ENCODE assay signal across 18 cellular contexts in genomic region chr3:48514431-48515227, GRCh38. TPM values are rescaled to one million over a fixed set of nuclear protein-coding genes. Genes with fewer than 3 reads are reported as not detected.
A peak's percentile ranks its signal among the peaks of the same experiment; 100 is the strongest.
DNase-seq lines count a peak whose midpoint lies in the region; ATAC-seq, FAIRE-seq and TF ChIP-seq lines count a peak whose summit lies in the region.
"Had no signal": no experiment of that assay in that cellular context is flagged by ENCODE, and none has a peak within 500 bp of the region (broad histone marks: within the 10 kb centered on the region; RNA-seq: fewer than 3 reads in every experiment).

No MANE protein-coding gene starts in this region.

- H3K79me2 ChIP-seq in OCI-LY7 (ENCODE audit: insufficient read depth, low read depth, low read length) (no peaks in the 10 kb centered on the region), GM12878 (ENCODE audit: control insufficient read depth, insufficient read depth, low read length) (no peaks in the 10 kb centered on the region)

- no peaks in the 10 kb centered on the region for H3K36me3 Mint-ChIP-seq in activated naive CD4-positive, alpha-beta T cell treated with anti-CD3 and anti-CD28 coated beads, Interleukin-2, amount 50 U/mL, for 24 hours
- H3K36me3 Mint-ChIP-seq in stimulated activated naive B cell treated with anti-CD40 and anti-IgM and Interleukin-4, amounts not matched to agents 10 μg/mL and 1 μg/mL and 100 μg/mL, for 72 hours = no peaks in the 10 kb centered on the region

- POLR2A ChIA-PET in OCI-LY7 (lab: Charles Lee) = interaction anchor here (0.6 kb wide), 2 partner anchors 12 to 695 kb away, joined by 3 read pairs; no protein-coding TSS in a partner anchor
- POLR2A ChIA-PET in GM12878 (lab: Charles Lee) = interaction anchor here (0.8 kb wide), 1 partner anchor 17 kb away, joined by 4 read pairs; no protein-coding TSS in a partner anchor

- H4K20me1 ChIP-seq in OCI-LY7 (ENCODE audit: insufficient read depth, low read length) (no peaks in the 10 kb centered on the region), GM12878 (ENCODE audit: control insufficient read depth, insufficient read depth) (no peaks in the 10 kb centered on the region; the same call in 1 of the 2 replicates)

- intact Hi-C loops in OCI-LY7 (cut with micrococcal nuclease; ENCODE audit: unreplicated experiment) (loop anchor here (2.0 kb wide), 1 partner anchor 42 kb away; the partner anchor contains the start of gene PFKFB4), GM12878 (cut with micrococcal nuclease; ENCODE audit: unreplicated experiment) (loop anchor here (5.0 kb wide), 1 partner anchor 33 kb away; no protein-coding TSS in a partner anchor)

- H3K9me2 ChIP-seq in OCI-LY7 (ENCODE audit: insufficient read depth, low read length) = no peaks in the 10 kb centered on the region

- WGBS in GM12878 (ENCODE audit: insufficient coverage, insufficient replicate concordance, low lambda C conversion rate, missing lambda C conversion rate) = 30% methylated on average over 8 of the region's 8 CpGs

- H3K9me3 ChIP-seq in OCI-LY7 (ENCODE audit: low read length) (no peaks in the 10 kb centered on the region), GM12878 (replicated peaks; ENCODE audit: control insufficient read depth, insufficient read depth, low read length) (no peaks in the 10 kb centered on the region)
- H3K9me3 ChIP-seq: suprapubic skin had no signal

- H3K27ac Mint-ChIP-seq in activated naive CD4-positive, alpha-beta T cell treated with anti-CD3 and anti-CD28 coated beads, Interleukin-2, amount 50 U/mL, for 24 hours = no peak overlapping the region
- no peak overlapping the region for H3K27ac Mint-ChIP-seq in stimulated activated naive B cell treated with anti-CD40 and anti-IgM and Interleukin-4, amounts not matched to agents 10 μg/mL and 1 μg/mL and 100 μg/mL, for 72 hours

- CTCF ChIA-PET in OCI-LY7 (lab: Charles Lee; ENCODE audit: unreplicated experiment) = interaction anchor here (0.7 to 0.8 kb wide), 2 partner anchors 14 to 42 kb away, joined by 3 to 4 read pairs; no protein-coding TSS in a partner anchor
- CTCF ChIA-PET in GM12878 (lab: Yijun Ruan, JAX) = no interaction called here

- H3K4me1 Mint-ChIP-seq in activated naive CD4-positive, alpha-beta T cell treated with anti-CD3 and anti-CD28 coated beads, Interleukin-2, amount 50 U/mL, for 24 hours = peaks cover 75% of the 10 kb centered on the region
- H3K4me1 Mint-ChIP-seq in stimulated activated naive B cell treated with anti-CD40 and anti-IgM and Interleukin-4, amounts not matched to agents 10 μg/mL and 1 μg/mL and 100 μg/mL, for 72 hours = peaks cover 3 to 13% of the 10 kb centered on the region in 2 donors

- DNase-seq in activated naive CD4-positive, alpha-beta T cell (lab: John Stamatoyannopoulos, UW) = no peak
- peak; percentile 73 for DNase-seq in OCI-LY7 (ENCODE audit: low spot score)
- DNase-seq in GM12878 (ENCODE audit: low read depth, low spot score) = no peak
- DNase-seq in stimulated activated naive B cell treated with anti-CD40 and anti-IgM and Interleukin-4, amounts not matched to agents 10 μg/mL and 1 μg/mL and 100 μg/mL, for 72 hours = peak; percentile 10
- DNase-seq: anterior cingulate cortex; DMS 273 treated with DMSO at 0.1 percent for 48 hours; foreskin keratinocyte; mammary epithelial cell; NCI-H146; NCI-H510A treated with DMSO at 0.1 percent for 48 hours; stimulated activated CD4-positive, alpha-beta T cell treated with anti-CD3 and anti-CD28 coated beads, Interleukin-15, amount 100 ng/mL, for 24 hours had no signal

- TF ChIP-seq RAD21 in GM12878 (IDR thresholded peaks at IDR 0.05; ENCODE audit: insufficient read depth, low read depth, low read length) = no peak

- peak; percentile 52 for FAIRE-seq in GM12878 (lab: Jason Lieb, UNC)
- FAIRE-seq: TTC549 had no signal

- H3K4me3 ChIP-seq in OCI-LY7 (ENCODE audit: low read depth, low read length, poor library complexity, severe bottlenecking) (no peak overlapping the region), GM12878 (no peak overlapping the region)
- H3K4me3 ChIP-seq: suprapubic skin had no signal

- no peaks in the 10 kb centered on the region for H3K9me3 Mint-ChIP-seq in activated naive CD4-positive, alpha-beta T cell treated with anti-CD3 and anti-CD28 coated beads, Interleukin-2, amount 50 U/mL, for 24 hours
- no peaks in the 10 kb centered on the region for H3K9me3 Mint-ChIP-seq in stimulated activated naive B cell treated with anti-CD40 and anti-IgM and Interleukin-4, amounts not matched to agents 10 μg/mL and 1 μg/mL and 100 μg/mL, for 72 hours

- no peaks in the 10 kb centered on the region for H3K27me3 Mint-ChIP-seq in activated naive CD4-positive, alpha-beta T cell treated with anti-CD3 and anti-CD28 coated beads, Interleukin-2, amount 50 U/mL, for 24 hours
- H3K27me3 Mint-ChIP-seq in stimulated activated naive B cell treated with anti-CD40 and anti-IgM and Interleukin-4, amounts not matched to agents 10 μg/mL and 1 μg/mL and 100 μg/mL, for 72 hours = peaks cover 12 to 15% of the 10 kb centered on the region in 2 donors

- H2AFZ ChIP-seq in OCI-LY7 (ENCODE audit: low read length) (peak overlapping the region; percentile 7; the same call in 1 of the 2 replicates), GM12878 (ENCODE audit: control insufficient read depth, low read depth, low read length) (no peak overlapping the region)

- peak overlapping the region; percentile 55 for H3K4me3 Mint-ChIP-seq in activated naive CD4-positive, alpha-beta T cell treated with anti-CD3 and anti-CD28 coated beads, Interleukin-2, amount 50 U/mL, for 24 hours
- H3K4me3 Mint-ChIP-seq in stimulated activated naive B cell treated with anti-CD40 and anti-IgM and Interleukin-4, amounts not matched to agents 10 μg/mL and 1 μg/mL and 100 μg/mL, for 72 hours = no peak overlapping the region

- H3K9ac ChIP-seq in GM12878 (ENCODE audit: control insufficient read depth, insufficient read depth, low read length) = no peak overlapping the region

- peak overlapping the region; percentile 41; the same call in 1 of the 2 replicates for H3K4me2 ChIP-seq in OCI-LY7 (ENCODE audit: low read length)
- no peak overlapping the region; the same call in 1 of the 2 replicates for H3K4me2 ChIP-seq in GM12878 (ENCODE audit: control insufficient read depth, insufficient read depth)

- RAD21 ChIA-PET in GM12878 (lab: Charles Lee; ENCODE audit: unreplicated experiment) = interaction anchor here (0.6 to 1.0 kb wide), 2 partner anchors 42 to 122 kb away, joined by 3 read pairs; no protein-coding TSS in a partner anchor

- SMC1A ChIA-PET in GM12878 (lab: Charles Lee; ENCODE audit: uncharacterized antibody, unreplicated experiment) = interaction anchor here (0.5 to 1.7 kb wide), 3 partner anchors 17 to 78 kb away, joined by 3 read pairs; no protein-coding TSS in a partner anchor

- no peak for TF ChIP-seq POLR2A in GM12878 (IDR thresholded peaks at IDR 0.05; ENCODE audit: low read depth, low read length)

- H3K27ac ChIP-seq in OCI-LY7 (ENCODE audit: low read depth, low read length, poor library complexity, severe bottlenecking) = peak overlapping the region; percentile 21
- no peak overlapping the region for H3K27ac ChIP-seq in GM12878 (ENCODE audit: control insufficient read depth, insufficient read depth)
- H3K27ac ChIP-seq: foreskin keratinocyte, suprapubic skin had no signal

- no peak for TF ChIP-seq EP300 in GM12878 (IDR thresholded peaks at IDR 0.05; ENCODE audit: borderline replicate concordance in 1 of 2, control insufficient read depth in 1 of 2, low read depth in 2 of 2, low read length in 2 of 2)

- no TSS peak for BruUV-seq in OCI-LY7 (replicated peaks; lab: Mats Ljungman, UMichigan)
- BruUV-seq in GM12878 (replicated peaks; lab: Mats Ljungman, UMichigan) = no TSS peak

- TF ChIP-seq CTCF in OCI-LY7 (conservative IDR thresholded peaks at IDR 0.05; ENCODE audit: low read length) (no peak), GM12878 (IDR thresholded peaks at IDR 0.05 in 2 of 3, conservative IDR thresholded peaks at IDR 0.05 in 1 of 3; ENCODE audit: control insufficient read depth in 2 of 3, extremely low read depth in 1 of 3, insufficient read depth in 1 of 3, low read depth in 3 of 3, low read length in 3 of 3) (no peak)

- ATAC-seq in GM12878 = peak; percentile 57
- ATAC-seq in stimulated activated naive B cell treated with anti-CD40 and anti-IgM and Interleukin-4, amounts not matched to agents 10 μg/mL and 1 μg/mL and 100 μg/mL, for 72 hours (replicated peaks) = peak; percentile 67 to 73
- no peak for ATAC-seq in GM21717 (IDR thresholded peaks at IDR 0.05; ENCODE audit: unreplicated experiment)
- ATAC-seq in HG02623 (IDR thresholded peaks at IDR 0.05; ENCODE audit: unreplicated experiment) = no peak
- no peak for ATAC-seq in GM19324 (IDR thresholded peaks at IDR 0.05; ENCODE audit: low FRiP score, unreplicated experiment)
- ATAC-seq: foreskin keratinocyte had no signal

- in situ Hi-C loops in GM12878 (cut with MboI) = no loop called here

- no peaks in the 10 kb centered on the region for H3K27me3 ChIP-seq in GM12878 (replicated peaks in 1 of 2; ENCODE audit: control insufficient read depth in 2 of 2, insufficient read depth in 2 of 2, low read length in 1 of 2)
- H3K27me3 ChIP-seq: foreskin keratinocyte, suprapubic skin had no signal

- H3K36me3 ChIP-seq in OCI-LY7 (ENCODE audit: insufficient read depth, low read length) = no peaks in the 10 kb centered on the region
- H3K36me3 ChIP-seq in GM12878 (ENCODE audit: control insufficient read depth in 2 of 2, insufficient read depth in 2 of 2, low read length in 1 of 2) = peaks cover 0 to 6% of the 10 kb centered on the region in 2 experiments; a peak in 3 of 4 replicates

- H3K4me1 ChIP-seq in OCI-LY7 (ENCODE audit: insufficient read depth, low read length, poor library complexity, severe bottlenecking) (peaks cover 18% of the 10 kb centered on the region), GM12878 (ENCODE audit: control insufficient read depth, insufficient read depth, low read length) (peaks cover 12% of the 10 kb centered on the region)
- H3K4me1 ChIP-seq: foreskin keratinocyte had no signal

RNA-seq across cellular contexts. Expression of gene SHISA5, which starts 10.7 kb away (rescaled TPM):
- 80.5 and 102 TPM in 2 replicates for total RNA-seq in OCI-LY7 (2014; rRNA removed; shearing (Covaris generic))
- total RNA-seq in OCI-LY7 (2022) (97.1 and 97.3 TPM in 2 replicates), GM12878 (2014; rRNA removed) (86.6 and 87.9 TPM in 2 replicates), GM12878 (2014; rRNA removed; fragmentation: Illumina TruSeq; extraction: Trizol) (48.7 and 54.5 TPM in 2 replicates), GM12878 (2021) (86.7 and 94.3 TPM in 2 replicates)
- total RNA-seq in GM12878 (2013; cell fraction: nucleolus; rRNA removed) = 45.3 and 46.8 TPM in 2 replicates
- polyA plus RNA-seq in GM12878 (2011; ENCODE audit: low read depth) = 46.0 TPM
- polyA plus RNA-seq in GM12878 (2011; rRNA removed) (31.7 and 62.3 TPM in 2 replicates), GM12878 (2014; fragmentation: Illumina TruSeq; extraction: Trizol) (21.8 and 49.5 TPM in 2 replicates), GM12878 (2014; fragmentation: Nextera tagmentation; extraction: Ambion mirVana) (10 to 100 TPM; 17.1 to 18.7 TPM), GM12878 (2014; rRNA removed) (72.3 and 83.0 TPM in 2 replicates), GM12878 (2016; fragmentation: Nextera tagmentation; extraction: Ambion mirVana) (100 to 1,000 TPM; 134 to 148 TPM)
- 112 and 129 TPM in 2 replicates for polyA plus RNA-seq in GM12878 (2011; cell fraction: cytosol; rRNA removed)
- 67.1 and 79.3 TPM in 2 replicates for polyA plus RNA-seq in GM12878 (2011; cell fraction: nucleus; rRNA removed)
- polyA plus RNA-seq in GM12878 (2012) = 93.3 and 104 TPM in 2 replicates
- 50.4 and 81.4 TPM in 2 replicates for polyA minus RNA-seq in GM12878 (2011; rRNA and poly(A)+ RNA removed)
- polyA minus RNA-seq in GM12878 (2011; cell fraction: cytosol; rRNA and poly(A)+ RNA removed) = 42.5 and 42.9 TPM in 2 replicates
- 14.5 and 21.5 TPM in 2 replicates for polyA minus RNA-seq in GM12878 (2011; cell fraction: nucleus; rRNA and poly(A)+ RNA removed)

RNA-seq across cellular contexts. Expression of gene PFKFB4, which starts 42.0 kb away (rescaled TPM):
- 3.8 and 5.0 TPM in 2 replicates for total RNA-seq in OCI-LY7 (2014; rRNA removed; shearing (Covaris generic))
- total RNA-seq in OCI-LY7 (2022) (10.8 and 29.0 TPM in 2 replicates), GM12878 (2014; rRNA removed) (8.6 and 10.1 TPM in 2 replicates), GM12878 (2014; rRNA removed; fragmentation: Illumina TruSeq; extraction: Trizol) (5.6 and 6.9 TPM in 2 replicates), GM12878 (2021) (8.0 and 9.8 TPM in 2 replicates)
- 303 and 312 TPM in 2 replicates for total RNA-seq in GM12878 (2013; cell fraction: nucleolus; rRNA removed)
- 39.9 TPM for polyA plus RNA-seq in GM12878 (2011; ENCODE audit: low read depth)
- polyA plus RNA-seq in GM12878 (2011; rRNA removed) (69.6 and 89.1 TPM in 2 replicates), GM12878 (2014; fragmentation: Illumina TruSeq; extraction: Trizol) (4.9 and 9.3 TPM in 2 replicates), GM12878 (2014; fragmentation: Nextera tagmentation; extraction: Ambion mirVana) (under 1 TPM; 0.37 to 0.53 TPM), GM12878 (2014; rRNA removed) (5.3 and 6.3 TPM in 2 replicates), GM12878 (2016; fragmentation: Nextera tagmentation; extraction: Ambion mirVana) (1 to 10 TPM; 1.2 to 2.3 TPM)
- polyA plus RNA-seq in GM12878 (2011; cell fraction: cytosol; rRNA removed) = 105 and 120 TPM in 2 replicates
- polyA plus RNA-seq in GM12878 (2011; cell fraction: nucleus; rRNA removed) = 156 and 252 TPM in 2 replicates
- polyA plus RNA-seq in GM12878 (2012) = 61.7 and 92.2 TPM in 2 replicates
- polyA minus RNA-seq in GM12878 (2011; rRNA and poly(A)+ RNA removed) = 83.8 and 138 TPM in 2 replicates
- 29.0 and 30.8 TPM in 2 replicates for polyA minus RNA-seq in GM12878 (2011; cell fraction: cytosol; rRNA and poly(A)+ RNA removed)
- polyA minus RNA-seq in GM12878 (2011; cell fraction: nucleus; rRNA and poly(A)+ RNA removed) = 57.4 and 57.9 TPM in 2 replicates

RNA-seq across cellular contexts. Expression of gene UCN2, which starts 49.0 kb away (rescaled TPM):
- 0.16 TPM in 1 of 2 replicates, not detected in the other for total RNA-seq in OCI-LY7 (2014; rRNA removed; shearing (Covaris generic))
- total RNA-seq in OCI-LY7 (2022) = not detected in 2 replicates
- total RNA-seq in GM12878 (2013; cell fraction: nucleolus; rRNA removed) = 0.44 and 0.66 TPM in 2 replicates
- total RNA-seq in GM12878 (2014; rRNA removed) = not detected in 2 replicates
- total RNA-seq in GM12878 (2014; rRNA removed; fragmentation: Illumina TruSeq; extraction: Trizol) = not detected in 2 replicates
- total RNA-seq in GM12878 (2021) = not detected in 2 replicates
- polyA plus RNA-seq in GM12878 (2011; ENCODE audit: low read depth) = not detected
- not detected in 2 replicates for polyA plus RNA-seq in GM12878 (2011; rRNA removed)
- polyA plus RNA-seq in GM12878 (2011; cell fraction: cytosol; rRNA removed) = not detected in 2 replicates
- 0.18 and 0.39 TPM in 2 replicates for polyA plus RNA-seq in GM12878 (2011; cell fraction: nucleus; rRNA removed)
- polyA plus RNA-seq in GM12878 (2012) = 0.10 TPM in 1 of 2 replicates, not detected in the other
- polyA plus RNA-seq in GM12878 (2014; fragmentation: Illumina TruSeq; extraction: Trizol) = not detected in 2 replicates
- not detected for polyA plus RNA-seq in GM12878 (2014; fragmentation: Nextera tagmentation; extraction: Ambion mirVana)
- polyA plus RNA-seq in GM12878 (2014; rRNA removed) = 0.05 TPM in 1 of 2 replicates, not detected in the other
- not detected for polyA plus RNA-seq in GM12878 (2016; fragmentation: Nextera tagmentation; extraction: Ambion mirVana)
- not detected in 2 replicates for polyA minus RNA-seq in GM12878 (2011; rRNA and poly(A)+ RNA removed)
- not detected in 2 replicates for polyA minus RNA-seq in GM12878 (2011; cell fraction: cytosol; rRNA and poly(A)+ RNA removed)
- 0.29 TPM in 1 of 2 replicates, not detected in the other for polyA minus RNA-seq in GM12878 (2011; cell fraction: nucleus; rRNA and poly(A)+ RNA removed)
- total RNA-seq: endothelial cell of umbilical vein had no signal

Comparison
In these comparisons a context has a peak if more than half of its experiments do, and no peak if none do; other contexts are left out.
1. DNase-seq: peak in OCI-LY7 (single experiment) and stimulated activated naive B cell treated with anti-CD40 and anti-IgM and Interleukin-4, amounts not matched to agents 10 μg/mL and 1 μg/mL and 100 μg/mL, for 72 hours (single experiment); none in activated naive CD4-positive, alpha-beta T cell (0 of 4) and GM12878 (single experiment).
2. ATAC-seq: peak in GM12878 (single experiment) and stimulated activated naive B cell treated with anti-CD40 and anti-IgM and Interleukin-4, amounts not matched to agents 10 μg/mL and 1 μg/mL and 100 μg/mL, for 72 hours (2 of 2); none in GM21717 (single experiment), HG02623 (single experiment) and GM19324 (single experiment).